1 cellular context compared by ENCODE assay signal in genomic region chr15:56737791-56738190, GRCh38.
TF ChIP-seq lines count a peak whose summit lies in the region.

No MANE protein-coding gene starts in this region.

TF ChIP-seq in HepG2, 621 proteins besides CTCF, POLR2A, EP300 and RAD21 (continued from another document):
- TF ChIP-seq ARID5B (CRISPR knock-in tag; IDR thresholded peaks at IDR 0.05), result peak; percentile 85
- TF ChIP-seq RARA (CRISPR knock-in tag; IDR thresholded peaks at IDR 0.05), result peak; percentile 71
- TF ChIP-seq ZFP36 (IDR thresholded peaks at IDR 0.05; ENCODE audit: borderline replicate concordance, low read depth, low read length, partially characterized antibody), result no peak
- no peak for TF ChIP-seq KDM6A (CRISPR knock-in tag; IDR thresholded peaks at IDR 0.05; ENCODE audit: low read depth)
- TF ChIP-seq CREB1 (IDR thresholded peaks at IDR 0.05), result no peak
- no peak for TF ChIP-seq CREB1 (CRISPR knock-in tag; IDR thresholded peaks at IDR 0.05)
- no peak for TF ChIP-seq REST (IDR thresholded peaks at IDR 0.05; ENCODE audit: borderline replicate concordance in 1 of 2, low read depth in 1 of 2, low read length in 2 of 2)
- no peak for TF ChIP-seq EZH2 (conservative IDR thresholded peaks at IDR 0.05; ENCODE audit: low read depth, low read length)
- no peak for TF ChIP-seq ZNF451 (CRISPR knock-in tag; IDR thresholded peaks at IDR 0.05)
- no peak for TF ChIP-seq BCLAF1 (IDR thresholded peaks at IDR 0.05)
- no peak for TF ChIP-seq ZNF326 (CRISPR knock-in tag; IDR thresholded peaks at IDR 0.05; ENCODE audit: borderline replicate concordance)
- no peak for TF ChIP-seq JUNB (CRISPR knock-in tag; IDR thresholded peaks at IDR 0.05; ENCODE audit: borderline replicate concordance)
- TF ChIP-seq SRF (IDR thresholded peaks at IDR 0.05; ENCODE audit: low read depth, low read length), result no peak
- TF ChIP-seq ZNF615 (CRISPR knock-in tag; IDR thresholded peaks at IDR 0.05; ENCODE audit: borderline replicate concordance), result no peak
TF ChIP-seq in HepG2: peak in this region for 35.
